Comparison of ENCODE assay signal across 14 cellular contexts in the genomic region with DNA sequence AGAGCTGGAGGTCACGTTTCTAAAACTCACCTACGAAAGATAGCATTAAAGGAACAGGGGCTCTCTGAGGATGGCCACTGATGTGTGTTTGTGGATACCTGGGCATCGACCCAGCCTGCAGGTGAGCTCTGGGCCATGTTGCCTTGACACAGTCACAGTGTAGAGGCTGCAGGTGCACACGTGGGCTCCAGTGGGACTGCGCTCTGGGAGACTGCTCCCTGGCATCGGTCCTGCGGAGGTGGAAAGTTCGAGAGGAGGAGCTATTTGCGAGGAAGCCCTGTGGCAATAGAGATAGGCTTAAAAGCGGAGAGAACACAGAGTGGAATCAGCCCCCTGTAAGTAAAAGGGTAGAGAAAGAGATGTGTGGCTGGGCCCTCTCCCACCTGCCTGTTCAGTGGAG.
"Had no signal": no experiment of that assay in that cellular context is flagged by ENCODE, and none has a peak within 500 bp of the region (broad histone marks: within the 10 kb centered on the region; RNA-seq: fewer than 3 reads in every experiment).

No MANE protein-coding gene starts in this region.

- H3K36me3 ChIP-seq: uterus had no signal

- H3K27ac Mint-ChIP-seq: activated naive CD8-positive, alpha-beta T cell treated with anti-CD3 and anti-CD28 coated beads, Interleukin-2, amount 10 ng/mL, durations not matched to agents 7 days and 5 days had no signal

- H3K4me1 Mint-ChIP-seq: neural crest cell had no signal

- H3K4me1 ChIP-seq: ascending aorta, tibial artery, uterus had no signal

- ATAC-seq: heart left ventricle, left lung, pancreas had no signal

- H3K4me3 ChIP-seq: ascending aorta, heart left ventricle, left lung, pancreas, tibial artery, uterus had no signal

- H3K4me3 Mint-ChIP-seq: activated naive CD8-positive, alpha-beta T cell treated with anti-CD3 and anti-CD28 coated beads, Interleukin-2, amount 10 ng/mL, durations not matched to agents 7 days and 5 days; neural crest cell had no signal

- DNase-seq: activated CD4-positive, alpha-beta T cell treated with anti-CD3 and anti-CD28 coated beads, Interleukin-2, amount 50 U/mL, for 1 hour; activated CD4-positive, CD25-positive, alpha-beta regulatory T cell; activated effector memory CD4-positive, alpha-beta T cell treated with anti-CD3 and anti-CD28 coated beads, Interleukin-2, amount 50 U/mL, for 16 hours; activated naive CD8-positive, alpha-beta T cell treated with anti-CD3 and anti-CD28 coated beads, Interleukin-2, amount 10 ng/mL, durations not matched to agents 7 days and 5 days; foreskin melanocyte; left lung; pancreas; retina; T-helper 2 cell; tibial artery; uterus had no signal

- H3K27ac ChIP-seq: ascending aorta, heart left ventricle, left lung, pancreas, tibial artery, uterus had no signal

- H3K27me3 ChIP-seq: ascending aorta, heart left ventricle, left lung, pancreas, tibial artery, uterus had no signal

- H3K9me3 Mint-ChIP-seq: activated naive CD8-positive, alpha-beta T cell treated with anti-CD3 and anti-CD28 coated beads, Interleukin-2, amount 10 ng/mL, durations not matched to agents 7 days and 5 days; neural crest cell had no signal

- H3K9me3 ChIP-seq: ascending aorta, heart left ventricle, left lung, pancreas, tibial artery, uterus had no signal
